Comparison of ENCODE assay signal across 1 cellular context in the genomic region with DNA sequence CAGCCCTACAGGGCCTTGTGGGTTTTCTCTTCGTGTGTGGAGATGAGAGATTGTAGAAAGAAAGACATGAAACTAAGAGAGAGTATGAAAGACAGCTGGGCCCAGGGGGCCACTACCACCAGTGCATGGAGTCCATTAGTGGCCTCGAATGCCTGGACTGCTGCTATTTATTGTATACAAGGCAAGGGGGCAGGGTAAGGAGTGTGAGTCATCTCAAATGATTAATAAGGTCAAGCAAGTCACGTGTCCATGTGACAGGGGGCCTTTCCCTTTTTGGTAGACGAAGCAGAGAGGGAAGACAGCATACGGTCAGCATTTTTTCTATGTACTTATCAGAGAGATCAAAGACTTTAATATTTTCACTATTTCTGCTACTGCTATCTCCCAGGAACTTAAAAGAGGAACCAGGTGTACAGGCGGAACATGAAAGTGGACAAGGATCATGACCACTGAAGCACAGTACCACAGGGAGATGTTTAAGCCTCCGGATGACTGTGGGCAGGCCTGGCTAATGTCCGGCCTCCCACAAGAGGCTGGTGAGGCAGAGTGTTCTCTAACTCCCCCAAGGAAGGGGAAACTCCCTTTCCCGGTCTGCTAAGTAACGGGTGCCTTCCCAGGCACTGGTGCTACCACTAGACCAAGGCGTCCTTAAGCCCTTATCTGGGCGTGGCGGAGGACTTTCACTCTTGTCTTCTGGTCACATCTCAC.
TF ChIP-seq lines count a peak whose summit lies in the region.

No MANE protein-coding gene starts in this region.

TF ChIP-seq in A549, 52 proteins besides CTCF, POLR2A, EP300 and RAD21 (continued from another document):
- TF ChIP-seq, protein P1, sequence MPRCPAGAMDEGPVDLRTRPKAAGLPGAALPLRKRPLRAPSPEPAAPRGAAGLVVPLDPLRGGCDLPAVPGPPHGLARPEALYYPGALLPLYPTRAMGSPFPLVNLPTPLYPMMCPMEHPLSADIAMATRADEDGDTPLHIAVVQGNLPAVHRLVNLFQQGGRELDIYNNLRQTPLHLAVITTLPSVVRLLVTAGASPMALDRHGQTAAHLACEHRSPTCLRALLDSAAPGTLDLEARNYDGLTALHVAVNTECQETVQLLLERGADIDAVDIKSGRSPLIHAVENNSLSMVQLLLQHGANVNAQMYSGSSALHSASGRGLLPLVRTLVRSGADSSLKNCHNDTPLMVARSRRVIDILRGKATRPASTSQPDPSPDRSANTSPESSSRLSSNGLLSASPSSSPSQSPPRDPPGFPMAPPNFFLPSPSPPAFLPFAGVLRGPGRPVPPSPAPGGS (IDR thresholded peaks at IDR 0.05), result no peak
- no peak for TF ChIP-seq SMC3 (IDR thresholded peaks at IDR 0.05)
- TF ChIP-seq EHF (CRISPR knock-in tag; IDR thresholded peaks at IDR 0.05), result no peak
- TF ChIP-seq MAFK (IDR thresholded peaks at IDR 0.05; ENCODE audit: partially characterized antibody), result peak; percentile 38
- TF ChIP-seq FOSL2 (IDR thresholded peaks at IDR 0.05), result peak; percentile 38; the same call in 1 of the 2 replicates
- TF ChIP-seq FOSL2 (CRISPR knock-in tag; IDR thresholded peaks at IDR 0.05), result peak; percentile 75
- TF ChIP-seq HOXB5 (CRISPR knock-in tag; IDR thresholded peaks at IDR 0.05), result peak; percentile 78; the same call in 1 of the 2 replicates
